In the genomic region with DNA sequence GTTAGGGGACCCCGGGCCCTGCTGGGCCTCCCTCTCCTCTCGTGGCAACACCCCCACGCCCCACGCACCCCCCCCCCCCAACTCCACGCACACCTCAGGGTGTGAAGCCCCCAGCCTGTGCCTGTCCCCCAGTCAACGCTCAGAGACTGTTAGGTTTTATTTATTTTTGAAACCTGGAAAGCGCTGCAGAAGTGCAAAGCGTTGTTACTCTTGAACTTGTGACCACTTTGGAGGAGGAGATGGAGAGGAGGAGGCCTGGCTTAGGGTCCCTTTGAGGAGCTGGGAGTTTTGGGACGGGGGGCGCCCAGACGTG, we compare ENCODE assay signal across 8 cellular contexts. TPM values are rescaled to one million over a fixed set of nuclear protein-coding genes. Genes with fewer than 3 reads are reported as not detected.
DNase-seq lines count a peak whose midpoint lies in the region; ATAC-seq, FAIRE-seq and TF ChIP-seq lines count a peak whose summit lies in the region.

No MANE protein-coding gene starts in this region.

- H3K27ac Mint-ChIP-seq in activated T-helper 2 cell treated with anti-CD3 and anti-CD28 coated beads, Interferon-gamma antibody, Interleukin-2, Interleukin-4, amounts not matched to agents 10 μg/mL and 5 μg/mL and 100 μg/mL, durations not matched to agents 14 hours and 24 hours and 36 hours: peak overlapping the region; percentile 95

- no peaks in the 10 kb centered on the region for H3K27me3 ChIP-seq in right atrium auricular region
- H3K27me3 ChIP-seq in small intestine (ENCODE audit: control insufficient read depth in 2 of 2, insufficient read depth in 2 of 2, low read length in 2 of 2): no peaks in the 10 kb centered on the region

- H3K4me1 ChIP-seq in right atrium auricular region (peaks cover 0 to 56% of the 10 kb centered on the region in 2 donors), small intestine (ENCODE audit: control insufficient read depth in 2 of 2, insufficient read depth in 1 of 2, low read depth in 1 of 2, low read length in 1 of 2) (peaks cover 0 to 6% of the 10 kb centered on the region in 2 donors)

- TF ChIP-seq CTCF in HFF-Myc (IDR thresholded peaks at IDR 0.05; ENCODE audit: low read depth, low read length, missing control alignments) (no peak), right atrium auricular region (IDR thresholded peaks at IDR 0.05) (no peak)

- no peak for ATAC-seq in GM19455 (IDR thresholded peaks at IDR 0.05; ENCODE audit: unreplicated experiment)
- no peak for ATAC-seq in GM21717 (IDR thresholded peaks at IDR 0.05; ENCODE audit: unreplicated experiment)
- no peak for ATAC-seq in GM21786 (IDR thresholded peaks at IDR 0.05; ENCODE audit: unreplicated experiment)
- no peak for ATAC-seq in GM18861 (IDR thresholded peaks at IDR 0.05; ENCODE audit: unreplicated experiment)

- H3K4me1 Mint-ChIP-seq in activated T-helper 2 cell treated with anti-CD3 and anti-CD28 coated beads, Interferon-gamma antibody, Interleukin-2, Interleukin-4, amounts not matched to agents 10 μg/mL and 5 μg/mL and 100 μg/mL, durations not matched to agents 14 hours and 24 hours and 36 hours (ENCODE audit: low read depth): peaks cover 66% of the 10 kb centered on the region

- WGBS in small intestine, 3 donors: 1% methylated on average over 7 to 11 of the region's 11 CpGs

- DNase-seq in HFF-Myc (ENCODE audit: extremely low read depth, low read depth): no peak
- no peak for DNase-seq in activated T-helper 2 cell treated with anti-CD3 and anti-CD28 coated beads, Interferon-gamma antibody, Interleukin-2, Interleukin-4, amounts not matched to agents 10 μg/mL and 5 μg/mL and 100 μg/mL, durations not matched to agents 14 hours and 24 hours and 36 hours (ENCODE audit: low spot score)
- DNase-seq in right atrium auricular region (ENCODE audit: low spot score): no peak
- no peak for DNase-seq in small intestine

- peak overlapping the region; percentile 93 to 99 for H3K27ac ChIP-seq in right atrium auricular region
- peak overlapping the region; percentile 95 to 100 for H3K27ac ChIP-seq in small intestine (ENCODE audit: low read depth in 1 of 2, low read length in 1 of 2)

- no peaks in the 10 kb centered on the region for H3K9me3 Mint-ChIP-seq in activated T-helper 2 cell treated with anti-CD3 and anti-CD28 coated beads, Interferon-gamma antibody, Interleukin-2, Interleukin-4, amounts not matched to agents 10 μg/mL and 5 μg/mL and 100 μg/mL, durations not matched to agents 14 hours and 24 hours and 36 hours

- H3K9me3 ChIP-seq in right atrium auricular region (no peaks in the 10 kb centered on the region), small intestine (ENCODE audit: control insufficient read depth, low read depth) (no peaks in the 10 kb centered on the region)

- H3K4me3 Mint-ChIP-seq in activated T-helper 2 cell treated with anti-CD3 and anti-CD28 coated beads, Interferon-gamma antibody, Interleukin-2, Interleukin-4, amounts not matched to agents 10 μg/mL and 5 μg/mL and 100 μg/mL, durations not matched to agents 14 hours and 24 hours and 36 hours (ENCODE audit: low read depth): peak overlapping the region; percentile 97

- no peak for FAIRE-seq in small intestine (lab: Jason Lieb, UNC)

- H3K4me3 ChIP-seq in HFF-Myc (replicated peaks; ENCODE audit: low read depth, low read length) (peak overlapping the region; percentile 50), right atrium auricular region (peak overlapping the region; percentile 56 to 73), small intestine (ENCODE audit: low read depth in 1 of 2, low read length in 2 of 2) (peak overlapping the region; percentile 81 to 82)

- H3K27me3 Mint-ChIP-seq in activated T-helper 2 cell treated with anti-CD3 and anti-CD28 coated beads, Interferon-gamma antibody, Interleukin-2, Interleukin-4, amounts not matched to agents 10 μg/mL and 5 μg/mL and 100 μg/mL, durations not matched to agents 14 hours and 24 hours and 36 hours (ENCODE audit: low read depth): no peaks in the 10 kb centered on the region

- H3K36me3 Mint-ChIP-seq in activated T-helper 2 cell treated with anti-CD3 and anti-CD28 coated beads, Interferon-gamma antibody, Interleukin-2, Interleukin-4, amounts not matched to agents 10 μg/mL and 5 μg/mL and 100 μg/mL, durations not matched to agents 14 hours and 24 hours and 36 hours (ENCODE audit: low read depth): peaks cover 23% of the 10 kb centered on the region

- H3K36me3 ChIP-seq in right atrium auricular region (peaks cover 28% of the 10 kb centered on the region), small intestine (ENCODE audit: control insufficient read depth in 2 of 2, insufficient read depth in 2 of 2, low read length in 2 of 2) (no peaks in the 10 kb centered on the region)

- intact Hi-C loops in activated T-helper 2 cell treated with anti-CD3 and anti-CD28 coated beads, Interferon-gamma antibody, Interleukin-2, Interleukin-4, amounts not matched to agents 10 μg/mL and 5 μg/mL and 100 μg/mL, durations not matched to agents 14 hours and 24 hours and 36 hours (cut with micrococcal nuclease): loop anchor here (2.0 to 10.0 kb wide), 6 partner anchors 53 to 867 kb away; partner anchors contain the start of genes DEPDC5, MTFP1, PRR14L and SLC35E4

RNA-seq across cellular contexts. Expression of gene PIK3IP1, which starts 0.9 kb away (rescaled TPM):
- 9.3 and 10.4 TPM in 2 replicates for total RNA-seq in activated T-helper 2 cell treated with anti-CD3 and anti-CD28 coated beads, Interferon-gamma antibody, Interleukin-2, Interleukin-4, amounts not matched to agents 10 μg/mL and 5 μg/mL and 100 μg/mL, durations not matched to agents 14 hours and 24 hours and 36 hours
- total RNA-seq in right atrium auricular region: 10 to 100 TPM; 14.6 to 17.6 TPM
- polyA plus RNA-seq in small intestine: 10 to 100 TPM in 1 of 3 donors, 1 to 10 TPM in 2; 3.1 to 16.4 (median 5.7) TPM

RNA-seq across cellular contexts. Expression of gene PATZ1, which starts 54.8 kb away (rescaled TPM):
- 30.6 and 31.0 TPM in 2 replicates for total RNA-seq in activated T-helper 2 cell treated with anti-CD3 and anti-CD28 coated beads, Interferon-gamma antibody, Interleukin-2, Interleukin-4, amounts not matched to agents 10 μg/mL and 5 μg/mL and 100 μg/mL, durations not matched to agents 14 hours and 24 hours and 36 hours
- 10 to 100 TPM in 1 of 2 donors, 1 to 10 TPM in 1; 9.2 to 15.5 TPM for total RNA-seq in right atrium auricular region
- polyA plus RNA-seq in small intestine: 10 to 100 TPM in 1 of 3 donors, 1 to 10 TPM in 2; 4.2 to 19.9 (median 5.7) TPM
